In the genomic region with DNA sequence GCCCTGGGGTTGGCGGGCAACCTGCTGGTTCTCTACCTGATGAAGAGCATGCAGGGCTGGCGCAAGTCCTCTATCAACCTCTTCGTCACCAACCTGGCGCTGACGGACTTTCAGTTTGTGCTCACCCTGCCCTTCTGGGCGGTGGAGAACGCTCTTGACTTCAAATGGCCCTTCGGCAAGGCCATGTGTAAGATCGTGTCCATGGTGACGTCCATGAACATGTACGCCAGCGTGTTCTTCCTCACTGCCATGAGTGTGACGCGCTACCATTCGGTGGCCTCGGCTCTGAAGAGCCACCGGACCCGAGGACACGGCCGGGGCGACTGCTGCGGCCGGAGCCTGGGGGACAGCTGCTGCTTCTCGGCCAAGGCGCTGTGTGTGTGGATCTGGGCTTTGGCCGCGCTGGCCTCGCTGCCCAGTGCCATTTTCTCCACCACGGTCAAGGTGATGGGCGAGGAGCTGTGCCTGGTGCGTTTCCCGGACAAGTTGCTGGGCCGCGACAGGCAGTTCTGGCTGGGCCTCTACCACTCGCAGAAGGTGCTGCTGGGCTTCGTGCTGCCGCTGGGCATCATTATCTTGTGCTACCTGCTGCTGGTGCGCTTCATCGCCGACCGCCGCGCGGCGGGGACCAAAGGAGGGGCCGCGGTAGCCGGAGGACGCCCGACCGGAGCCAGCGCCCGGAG, we compare ENCODE assay signal across 18 cellular contexts. TPM values are rescaled to one million over a fixed set of nuclear protein-coding genes. Genes with fewer than 3 reads are reported as not detected.
DNase-seq lines count a peak whose midpoint lies in the region; TF ChIP-seq lines count a peak whose summit lies in the region.
"Had no signal": no experiment of that assay in that cellular context is flagged by ENCODE, and none has a peak within 500 bp of the region (broad histone marks: within the 10 kb centered on the region; RNA-seq: fewer than 3 reads in every experiment).

No MANE protein-coding gene starts in this region.

- H3K4me1 ChIP-seq in endodermal cell (ENCODE audit: control insufficient read depth, insufficient read depth, low read length) = peaks cover 3% of the 10 kb centered on the region
- peaks cover 19% of the 10 kb centered on the region for H3K4me1 ChIP-seq in osteoblast (ENCODE audit: insufficient read depth, low read length)

- no peak overlapping the region for H3K27ac Mint-ChIP-seq in endodermal cell
- no peak overlapping the region for H3K27ac Mint-ChIP-seq in activated naive CD4-positive, alpha-beta T cell treated with anti-CD3 and anti-CD28 coated beads, Interleukin-2, amount 10 ng/mL, durations not matched to agents 7 days and 5 days
- H3K27ac Mint-ChIP-seq: effector memory CD8-positive, alpha-beta T cell had no signal

- POLR2A ChIA-PET in AG04449 (lab: Yijun Ruan, JAX) = interaction anchor here (1.6 kb wide), 1 partner anchor 212 kb away, joined by 5 read pairs; no protein-coding TSS in a partner anchor

- 95 to 97% methylated on average over 34 to 53 of the region's 53 CpGs for WGBS in endodermal cell (ENCODE audit: insufficient coverage in 1 of 2, insufficient read length in 1 of 2), 2 experiments

- no peaks in the 10 kb centered on the region for H4K20me1 ChIP-seq in osteoblast (ENCODE audit: insufficient read depth, low read length)

- H3K27ac ChIP-seq in endodermal cell (ENCODE audit: low read depth, low read length) = no peak overlapping the region
- no peak overlapping the region for H3K27ac ChIP-seq in osteoblast (ENCODE audit: low read depth, low read length)
- H3K27ac ChIP-seq: cardiac muscle cell, tibial nerve had no signal

- H3K27me3 Mint-ChIP-seq in endodermal cell (ENCODE audit: insufficient read depth) = peaks cover 39% of the 10 kb centered on the region
- H3K27me3 Mint-ChIP-seq in activated naive CD4-positive, alpha-beta T cell treated with anti-CD3 and anti-CD28 coated beads, Interleukin-2, amount 10 ng/mL, durations not matched to agents 7 days and 5 days = peaks cover 59% of the 10 kb centered on the region

- peaks cover 14% of the 10 kb centered on the region for H3K4me1 Mint-ChIP-seq in endodermal cell
- peaks cover 3% of the 10 kb centered on the region for H3K4me1 Mint-ChIP-seq in activated naive CD4-positive, alpha-beta T cell treated with anti-CD3 and anti-CD28 coated beads, Interleukin-2, amount 10 ng/mL, durations not matched to agents 7 days and 5 days

- no peaks in the 10 kb centered on the region for H3K9me3 ChIP-seq in endodermal cell (ENCODE audit: control insufficient read depth, low read length)
- H3K9me3 ChIP-seq in osteoblast (ENCODE audit: low read depth, low read length) = no peaks in the 10 kb centered on the region
- H3K9me3 ChIP-seq: tibial nerve had no signal

- H3K27me3 ChIP-seq in endodermal cell (ENCODE audit: control insufficient read depth, insufficient read depth, low read length, poor library complexity, severe bottlenecking) (peaks cover 20% of the 10 kb centered on the region), osteoblast (ENCODE audit: insufficient read depth, low read length) (peaks cover 53% of the 10 kb centered on the region)

- no peaks in the 10 kb centered on the region for H3K36me3 Mint-ChIP-seq in endodermal cell (ENCODE audit: low read depth)
- H3K36me3 Mint-ChIP-seq in activated naive CD4-positive, alpha-beta T cell treated with anti-CD3 and anti-CD28 coated beads, Interleukin-2, amount 10 ng/mL, durations not matched to agents 7 days and 5 days = no peaks in the 10 kb centered on the region

- H3K4me3 Mint-ChIP-seq in endodermal cell = peak overlapping the region; percentile 62
- H3K4me3 Mint-ChIP-seq in activated naive CD4-positive, alpha-beta T cell treated with anti-CD3 and anti-CD28 coated beads, Interleukin-2, amount 10 ng/mL, durations not matched to agents 7 days and 5 days = no peak overlapping the region
- H3K4me3 Mint-ChIP-seq: effector memory CD8-positive, alpha-beta T cell had no signal

- H3K36me3 ChIP-seq in endodermal cell (ENCODE audit: control insufficient read depth, insufficient read depth, low read length) (no peaks in the 10 kb centered on the region), osteoblast (ENCODE audit: insufficient read depth, low read length) (no peaks in the 10 kb centered on the region)
- H3K36me3 ChIP-seq: cardiac muscle cell, tibial nerve had no signal

- TF ChIP-seq CTCF in AG04449 (IDR thresholded peaks at IDR 0.05; ENCODE audit: insufficient read depth, low read length, missing control alignments) = no peak
- no peak for TF ChIP-seq CTCF in HFF-Myc (IDR thresholded peaks at IDR 0.05; ENCODE audit: low read depth, low read length, missing control alignments)
- TF ChIP-seq CTCF in endodermal cell (conservative IDR thresholded peaks at IDR 0.05) = no peak
- no peak for TF ChIP-seq CTCF in osteoblast (IDR thresholded peaks at IDR 0.05; ENCODE audit: extremely low read depth, low read depth, low read length)

- no peaks in the 10 kb centered on the region for H3K79me2 ChIP-seq in osteoblast (ENCODE audit: insufficient read depth, low read length)

- no peak for DNase-seq in AG04449 (ENCODE audit: low read depth, low spot score)
- DNase-seq in HFF-Myc (ENCODE audit: extremely low read depth, low read depth) = no peak
- no peak for DNase-seq in endodermal cell
- peak; percentile 50 for DNase-seq in osteoblast (ENCODE audit: insufficient read length, low spot score, missing footprints)
- no peak for DNase-seq in HK-2 (ENCODE audit: unreplicated experiment)
- DNase-seq in H4 (ENCODE audit: low spot score) = no peak
- DNase-seq in SIG-M5 treated with dmso at 0.1 percent for 504 hours (lab: John Stamatoyannopoulos, UW; ENCODE audit: unreplicated experiment) = no peak
- no peak for DNase-seq in activated naive CD4-positive, alpha-beta T cell treated with anti-CD3 and anti-CD28 coated beads, Interleukin-2, amount 10 ng/mL, durations not matched to agents 7 days and 5 days
- DNase-seq: activated gamma-delta T cell treated with Interleukin-2 at 50 U/mL for 16 hours; effector memory CD8-positive, alpha-beta T cell; NCI-H69; T-helper 1 cell had no signal

- CTCF ChIA-PET in AG04449 (lab: Yijun Ruan, JAX) = interaction anchor here (1.2 to 4.8 kb wide), 7 partner anchors 9 to 467 kb away, joined by 3 to 39 read pairs (median 21); a partner anchor contains a TSS
- CTCF ChIA-PET in activated naive CD4-positive, alpha-beta T cell treated with anti-CD3 and anti-CD28 coated beads, Interleukin-2, amount 10 ng/mL, durations not matched to agents 7 days and 5 days (lab: Charles Lee) = interaction anchor here (3.0 kb wide), 1 partner anchor 33 kb away, joined by 17 read pairs; no protein-coding TSS in a partner anchor

- H2AFZ ChIP-seq in osteoblast (ENCODE audit: low read length) = no peak overlapping the region

- peak overlapping the region; percentile 93 for H3K4me2 ChIP-seq in osteoblast (ENCODE audit: insufficient read depth, low read length)

- no peak overlapping the region for H3K9ac ChIP-seq in endodermal cell (ENCODE audit: extremely low read depth, low read length, poor library complexity, severe bottlenecking)

- H3K4me3 ChIP-seq in AG04449 (ENCODE audit: low read depth, low read length) (peak overlapping the region; percentile 59), HFF-Myc (replicated peaks; ENCODE audit: low read depth, low read length) (peak overlapping the region; percentile 43), endodermal cell (ENCODE audit: low read length) (no peak overlapping the region), osteoblast (ENCODE audit: insufficient read depth, low read length) (peak overlapping the region; percentile 71)

- peaks cover 1% of the 10 kb centered on the region for H3K9me3 Mint-ChIP-seq in endodermal cell
- H3K9me3 Mint-ChIP-seq in activated naive CD4-positive, alpha-beta T cell treated with anti-CD3 and anti-CD28 coated beads, Interleukin-2, amount 10 ng/mL, durations not matched to agents 7 days and 5 days = no peaks in the 10 kb centered on the region
- H3K9me3 Mint-ChIP-seq: effector memory CD8-positive, alpha-beta T cell had no signal

RNA-seq across cellular contexts. Expression of a gene that starts 1.0 kb away (rescaled TPM):
- total RNA-seq in endodermal cell = under 1 TPM in 1 of 2 donors, not detected in 1; 0.13 TPM
- not detected for polyA plus RNA-seq in endodermal cell (2013, experiment 1 of 2)
- polyA plus RNA-seq in endodermal cell (2013, experiment 2 of 2) = not detected
- total RNA-seq in osteoblast = not detected in 2 replicates
- total RNA-seq in H4 (2014; rRNA removed; shearing (Covaris generic)) = not detected in 2 replicates
- total RNA-seq: activated CD8-positive, alpha-beta memory T cell treated with anti-CD3 and anti-CD28 coated beads for 36 hours; cardiac muscle cell; myocyte; renal cortical epithelial cell; tibial nerve had no signal
- polyA plus RNA-seq: BJ, cardiac muscle cell had no signal

RNA-seq across cellular contexts. Expression of a gene that starts 45.4 kb away (rescaled TPM):
- total RNA-seq in endodermal cell (100 to 1,000 TPM in 1 of 2 donors, 10 to 100 TPM in 1; 80.2 to 123 TPM), osteoblast (6.9 and 8.3 TPM in 2 replicates)
- 14.2 TPM for polyA plus RNA-seq in endodermal cell (2013, experiment 1 of 2)
- polyA plus RNA-seq in endodermal cell (2013, experiment 2 of 2) = 14.2 TPM
- 11.6 and 14.7 TPM in 2 replicates for total RNA-seq in H4 (2014; rRNA removed; shearing (Covaris generic))
- total RNA-seq: activated CD8-positive, alpha-beta memory T cell treated with anti-CD3 and anti-CD28 coated beads for 36 hours had no signal

RNA-seq across cellular contexts. Expression of a gene that starts 47.3 kb away (rescaled TPM):
- under 1 TPM in 1 of 2 donors, not detected in 1; 0.20 TPM for total RNA-seq in endodermal cell
- 0.50 TPM for polyA plus RNA-seq in endodermal cell (2013, experiment 1 of 2)
- polyA plus RNA-seq in endodermal cell (2013, experiment 2 of 2) = 0.41 TPM
- 0.36 and 0.59 TPM in 2 replicates for total RNA-seq in osteoblast
- not detected in 2 replicates for total RNA-seq in H4 (2014; rRNA removed; shearing (Covaris generic))
- total RNA-seq: cardiac muscle cell, renal cortical epithelial cell, tibial nerve had no signal
- polyA plus RNA-seq: BJ had no signal
